15 cellular contexts compared by ENCODE assay signal in genomic region chr1:212213754-212214153, GRCh38.
"Had no signal": no experiment of that assay in that cellular context is flagged by ENCODE, and none has a peak within 500 bp of the region (broad histone marks: within the 10 kb centered on the region; RNA-seq: fewer than 3 reads in every experiment).

No MANE protein-coding gene starts in this region.

- H3K27me3 ChIP-seq: esophagus muscularis mucosa, gastrocnemius medialis, thyroid gland had no signal

- H3K4me3 ChIP-seq: esophagus muscularis mucosa, gastrocnemius medialis, lower lobe of right lung, thyroid gland had no signal

- H3K9me3 ChIP-seq: esophagus muscularis mucosa, gastrocnemius medialis, lower lobe of right lung, thyroid gland had no signal

- ATAC-seq: activated CD8-positive, alpha-beta T cell treated with anti-CD3 and anti-CD28 coated beads, Interleukin-2, amount 10 ng/mL, durations not matched to agents 7 days and 5 days; gastrocnemius medialis; lower lobe of right lung; naive thymus-derived CD8-positive, alpha-beta T cell; stimulated activated naive CD8-positive, alpha-beta T cell treated with anti-CD3 and anti-CD28 coated beads, Interleukin-15, Interleukin-2, amounts not matched to agents 100 U/mL and 50 U/mL, for 24 hours had no signal

- DNase-seq: activated CD4-positive, alpha-beta T cell treated with anti-CD3 and anti-CD28 coated beads, Interleukin-2, amount 50 U/mL, for 1 hour; activated CD8-positive, alpha-beta T cell treated with anti-CD3 and anti-CD28 coated beads, Interleukin-2, amount 10 ng/mL, durations not matched to agents 7 days and 5 days; activated gamma-delta T cell; aorta; effector memory CD4-positive, alpha-beta T cell; gastrocnemius medialis; hypothalamus; lower lobe of right lung; naive thymus-derived CD8-positive, alpha-beta T cell; stimulated activated CD4-positive, alpha-beta T cell treated with anti-CD3 and anti-CD28 coated beads, Interleukin-12 subunit alpha, Interleukin-12 subunit beta, amount 100 ng/mL, for 4 hours; stimulated activated CD4-positive, alpha-beta T cell treated with anti-CD3 and anti-CD28 coated beads, Interleukin-4, amount 100 ng/mL, for 4 hours; stimulated activated naive CD8-positive, alpha-beta T cell treated with anti-CD3 and anti-CD28 coated beads, Interleukin-15, Interleukin-2, amounts not matched to agents 100 U/mL and 50 U/mL, for 24 hours; substantia nigra; thyroid gland had no signal

- H3K36me3 ChIP-seq: esophagus muscularis mucosa, gastrocnemius medialis, lower lobe of right lung, thyroid gland had no signal

- H3K27ac ChIP-seq: esophagus muscularis mucosa, gastrocnemius medialis, lower lobe of right lung, thyroid gland had no signal

- H3K4me1 ChIP-seq: gastrocnemius medialis had no signal
